In genomic region chr2:47010176-47010575, GRCh38 we compare ENCODE assay signal across 1 cellular context.
TF ChIP-seq lines count a peak whose summit lies in the region.

No MANE protein-coding gene starts in this region.

TF ChIP-seq in HepG2, 621 proteins besides CTCF, POLR2A, EP300 and RAD21 (continued from another document):
- TF ChIP-seq ZBTB40 (IDR thresholded peaks at IDR 0.05) (no peak), ZBTB40 (CRISPR knock-in tag; IDR thresholded peaks at IDR 0.05) (peak; percentile 85)
